28 cellular contexts compared by ENCODE assay signal in genomic region chr12:45801625-45802024, GRCh38.
"Had no signal": no experiment of that assay in that cellular context is flagged by ENCODE, and none has a peak within 500 bp of the region (broad histone marks: within the 10 kb centered on the region; RNA-seq: fewer than 3 reads in every experiment).

No MANE protein-coding gene starts in this region.

- H3K9me3 ChIP-seq: stomach, suprapubic skin, testis, thoracic aorta, thyroid gland, tibial artery, tibial nerve, transverse colon, upper lobe of left lung, upper lobe of right lung, uterus, vagina had no signal

- H3K4me3 Mint-ChIP-seq: stimulated activated effector memory CD8-positive, alpha-beta T cell treated with anti-CD3 and anti-CD28 coated beads, Interleukin-12 subunit alpha, Interleukin-12 subunit beta, amount 100 ng/mL, for 72 hours; stimulated activated memory B cell treated with anti-CD40 and anti-IgM and Interleukin-4, amounts not matched to agents 10 μg/mL and 1 μg/mL and 100 μg/mL, for 72 hours; stimulated activated naive B cell treated with anti-CD40 and anti-IgM and Interleukin-4, amounts not matched to agents 10 μg/mL and 1 μg/mL and 100 μg/mL, for 72 hours; stimulated activated naive CD8-positive, alpha-beta T cell treated with anti-CD3 and anti-CD28 coated beads, Interleukin-15, amount 100 ng/mL, for 72 hours; stimulated activated naive CD8-positive, alpha-beta T cell treated with anti-CD3 and anti-CD28 coated beads, Interleukin-15, Interleukin-2, amounts not matched to agents 100 ng/mL and 50 ng/mL, for 24 hours; type B pancreatic cell had no signal

- H3K4me3 ChIP-seq: stomach, suprapubic skin, testis, thoracic aorta, thyroid gland, tibial artery, tibial nerve, transverse colon, upper lobe of left lung, upper lobe of right lung, uterus, vagina had no signal

- H3K27ac Mint-ChIP-seq: stimulated activated effector memory CD8-positive, alpha-beta T cell treated with anti-CD3 and anti-CD28 coated beads, Interleukin-12 subunit alpha, Interleukin-12 subunit beta, amount 100 ng/mL, for 72 hours; stimulated activated memory B cell treated with anti-CD40 and anti-IgM and Interleukin-4, amounts not matched to agents 10 μg/mL and 1 μg/mL and 100 μg/mL, for 72 hours; stimulated activated naive B cell treated with anti-CD40 and anti-IgM and Interleukin-4, amounts not matched to agents 10 μg/mL and 1 μg/mL and 100 μg/mL, for 72 hours; stimulated activated naive CD8-positive, alpha-beta T cell treated with anti-CD3 and anti-CD28 coated beads, Interleukin-15, amount 100 ng/mL, for 72 hours; stimulated activated naive CD8-positive, alpha-beta T cell treated with anti-CD3 and anti-CD28 coated beads, Interleukin-15, Interleukin-2, amounts not matched to agents 100 ng/mL and 50 ng/mL, for 24 hours; type B pancreatic cell had no signal

- H3K27me3 Mint-ChIP-seq: stimulated activated memory B cell treated with anti-CD40 and anti-IgM and Interleukin-4, amounts not matched to agents 10 μg/mL and 1 μg/mL and 100 μg/mL, for 72 hours; stimulated activated naive B cell treated with anti-CD40 and anti-IgM and Interleukin-4, amounts not matched to agents 10 μg/mL and 1 μg/mL and 100 μg/mL, for 72 hours; stimulated activated naive CD8-positive, alpha-beta T cell treated with anti-CD3 and anti-CD28 coated beads, Interleukin-15, amount 100 ng/mL, for 72 hours; stimulated activated naive CD8-positive, alpha-beta T cell treated with anti-CD3 and anti-CD28 coated beads, Interleukin-15, Interleukin-2, amounts not matched to agents 100 ng/mL and 50 ng/mL, for 24 hours; type B pancreatic cell had no signal

- H3K27ac ChIP-seq: stomach, suprapubic skin, testis, thoracic aorta, thyroid gland, tibial artery, tibial nerve, transverse colon, upper lobe of left lung, upper lobe of right lung, uterus, vagina had no signal

- H3K36me3 ChIP-seq: stomach, thoracic aorta, thyroid gland, tibial artery, tibial nerve, transverse colon, upper lobe of left lung, upper lobe of right lung, uterus, vagina had no signal

- DNase-seq: stimulated activated CD4-positive, alpha-beta T cell treated with anti-CD3 and anti-CD28 coated beads, Interleukin-2, amount 100 ng/mL, for 48 hours; stimulated activated CD4-positive, alpha-beta T cell treated with anti-CD3 and anti-CD28 coated beads, Interleukin-4, amount 100 ng/mL, for 1 hour; stimulated activated CD4-positive, alpha-beta T cell treated with anti-CD3 and anti-CD28 coated beads, Interleukin-4, amount 100 ng/mL, for 24 hours; stimulated activated CD4-positive, alpha-beta T cell treated with anti-CD3 and anti-CD28 coated beads, Interleukin-4, amount 100 ng/mL, for 4 hours; stimulated activated CD8-positive, alpha-beta memory T cell treated with anti-CD3 and anti-CD28 coated beads, Interleukin-4, amount 100 ng/mL, for 48 hours; stimulated activated naive B cell treated with anti-CD40 and anti-IgM and Interleukin-4, amounts not matched to agents 10 μg/mL and 1 μg/mL and 100 μg/mL, for 72 hours; stimulated activated naive CD4-positive, alpha-beta T cell; stimulated activated naive CD4-positive, alpha-beta T cell treated with Interleukin-2 at 50 U/mL for 16 hours; stimulated activated naive CD8-positive, alpha-beta T cell treated with anti-CD3 and anti-CD28 coated beads, Interleukin-15, amount 100 ng/mL, for 72 hours; stimulated activated naive CD8-positive, alpha-beta T cell treated with anti-CD3 and anti-CD28 coated beads, Interleukin-15, Interleukin-2, amounts not matched to agents 100 U/mL and 50 U/mL, for 24 hours; stomach; substantia nigra; testis; thyroid gland; tibial artery; transverse colon; trophoblast cell; upper lobe of right lung; uterus had no signal

- ATAC-seq: stimulated activated effector memory CD8-positive, alpha-beta T cell treated with anti-CD3 and anti-CD28 coated beads, Interleukin-12 subunit alpha, Interleukin-12 subunit beta, amount 100 ng/mL, for 72 hours; stimulated activated memory B cell treated with anti-CD40 and anti-IgM and Interleukin-4, amounts not matched to agents 10 μg/mL and 1 μg/mL and 100 μg/mL, for 72 hours; stimulated activated naive B cell treated with anti-CD40 and anti-IgM and Interleukin-4, amounts not matched to agents 10 μg/mL and 1 μg/mL and 100 μg/mL, for 72 hours; stimulated activated naive CD8-positive, alpha-beta T cell treated with anti-CD3 and anti-CD28 coated beads, Interleukin-15, amount 100 ng/mL, for 72 hours; stimulated activated naive CD8-positive, alpha-beta T cell treated with anti-CD3 and anti-CD28 coated beads, Interleukin-15, Interleukin-2, amounts not matched to agents 100 U/mL and 50 U/mL, for 24 hours; upper lobe of right lung had no signal

- H3K9me3 Mint-ChIP-seq: stimulated activated effector memory CD8-positive, alpha-beta T cell treated with anti-CD3 and anti-CD28 coated beads, Interleukin-12 subunit alpha, Interleukin-12 subunit beta, amount 100 ng/mL, for 72 hours; stimulated activated naive CD8-positive, alpha-beta T cell treated with anti-CD3 and anti-CD28 coated beads, Interleukin-15, amount 100 ng/mL, for 72 hours; stimulated activated naive CD8-positive, alpha-beta T cell treated with anti-CD3 and anti-CD28 coated beads, Interleukin-15, Interleukin-2, amounts not matched to agents 100 ng/mL and 50 ng/mL, for 24 hours; type B pancreatic cell had no signal

- H3K27me3 ChIP-seq: stomach, suprapubic skin, testis, thyroid gland, tibial artery, tibial nerve, transverse colon, upper lobe of left lung, upper lobe of right lung, uterus, vagina had no signal

- H3K4me1 ChIP-seq: testis, thyroid gland, tibial artery, tibial nerve, uterus, vagina had no signal
